Comparison of ENCODE assay signal across 12 cellular contexts in genomic region chr16:49280022-49280741, GRCh38. TPM values are rescaled to one million over a fixed set of nuclear protein-coding genes. Genes with fewer than 3 reads are reported as not detected.
DNase-seq lines count a peak whose midpoint lies in the region; ATAC-seq lines count a peak whose summit lies in the region.
"Had no signal": no experiment of that assay in that cellular context is flagged by ENCODE, and none has a peak within 500 bp of the region (broad histone marks: within the 10 kb centered on the region; RNA-seq: fewer than 3 reads in every experiment).

No MANE protein-coding gene starts in this region.

- H3K18ac ChIP-seq in mesenchymal stem cell (ENCODE audit: low read depth in 1 of 2, low read length in 2 of 2) = no peak overlapping the region

- no peaks in the 10 kb centered on the region for H4K20me1 ChIP-seq in GM23248 (ENCODE audit: insufficient read depth)

- no peak overlapping the region for H3K9ac ChIP-seq in GM23248
- no peak overlapping the region for H3K9ac ChIP-seq in mesenchymal stem cell (ENCODE audit: low read length)
- H3K9ac ChIP-seq: parathyroid adenoma had no signal

- H2BK12ac ChIP-seq in mesenchymal stem cell (ENCODE audit: low read length in 2 of 2) = no peak overlapping the region

- H3K23ac ChIP-seq in mesenchymal stem cell (ENCODE audit: low read length in 2 of 2) = no peak overlapping the region

- peak; percentile 75 for DNase-seq in DMS 273 (lab: John Stamatoyannopoulos, UW; ENCODE audit: unreplicated experiment)
- DNase-seq in DMS 273 treated with DMSO at 0.1 percent for 48 hours (lab: John Stamatoyannopoulos, UW) = no peak
- DNase-seq in GM23248 = peak; percentile 22
- DNase-seq in astrocyte of the hippocampus (ENCODE audit: low read depth, low spot score) = peak; percentile 14
- DNase-seq in AML-193 (lab: John Stamatoyannopoulos, UW) = no peak
- DNase-seq in mesenchymal stem cell = no peak
- DNase-seq: DMS79 had no signal

- H2AFZ ChIP-seq in GM23248 = no peak overlapping the region
- H2AFZ ChIP-seq in mesenchymal stem cell (ENCODE audit: low read depth, low read length) = no peak overlapping the region
- H2AFZ ChIP-seq: parathyroid adenoma had no signal

- H3F3A ChIP-seq in GM23248 (ENCODE audit: insufficient read depth) = no peaks in the 10 kb centered on the region

- H3K9me2 ChIP-seq in GM23248 (ENCODE audit: insufficient read depth) = no peaks in the 10 kb centered on the region

- no peaks in the 10 kb centered on the region for H3K79me1 ChIP-seq in mesenchymal stem cell (replicated peaks; ENCODE audit: low read length, poor library complexity, severe bottlenecking)

- no peak overlapping the region for H3K14ac ChIP-seq in mesenchymal stem cell (ENCODE audit: low read length in 2 of 2)

- H4K8ac ChIP-seq in mesenchymal stem cell (ENCODE audit: low read length) = no peak overlapping the region

- H2BK120ac ChIP-seq in mesenchymal stem cell (ENCODE audit: low read depth, low read length) = no peak overlapping the region

- no peak overlapping the region for H2BK15ac ChIP-seq in mesenchymal stem cell (ENCODE audit: low read depth, poor library complexity, severe bottlenecking)

- 3 to 5% methylated on average over 29 to 41 of the region's 41 CpGs for WGBS in GM23248 (ENCODE audit: low coverage in 1 of 2, low lambda C conversion rate in 2 of 2, missing lambda C conversion rate in 2 of 2), 2 experiments
- WGBS in mesodermal cell (ENCODE audit: insufficient coverage in 2 of 2), 2 experiments = 0% methylated on average over 20 to 23 of the region's 41 CpGs
- 1% methylated on average over 32 of the region's 41 CpGs for WGBS in mesenchymal stem cell

- H3K27ac ChIP-seq in GM23248 = no peak overlapping the region
- no peak overlapping the region for H3K27ac ChIP-seq in mesodermal cell (ENCODE audit: low read depth, low read length, severe bottlenecking)
- H3K27ac ChIP-seq in mesenchymal stem cell (ENCODE audit: low read length, poor library complexity, severe bottlenecking) = no peak overlapping the region
- H3K27ac ChIP-seq: 22Rv1, parathyroid adenoma had no signal

- H3K9me3 ChIP-seq in GM23248 (ENCODE audit: low read depth) (no peaks in the 10 kb centered on the region), mesodermal cell (ENCODE audit: control insufficient read depth, low read length) (no peaks in the 10 kb centered on the region), mesenchymal stem cell (ENCODE audit: control insufficient read depth, low read length) (no peaks in the 10 kb centered on the region)

- no peak overlapping the region for H3K4ac ChIP-seq in mesenchymal stem cell (ENCODE audit: low read depth in 1 of 2, low read length in 2 of 2)

- H2BK5ac ChIP-seq in mesenchymal stem cell (ENCODE audit: low read depth, low read length, poor library complexity, severe bottlenecking) = no peak overlapping the region

- in situ Hi-C loops in GM23248 (cut with MboI) = no loop called here

- H3K4me1 ChIP-seq in GM23248 (ENCODE audit: insufficient read depth) (no peaks in the 10 kb centered on the region), mesodermal cell (ENCODE audit: control insufficient read depth, insufficient read depth, low read length, poor library complexity, severe bottlenecking) (peaks cover 25% of the 10 kb centered on the region), mesenchymal stem cell (ENCODE audit: control insufficient read depth, insufficient read depth, low read depth, low read length) (peaks cover 24% of the 10 kb centered on the region)

- H3K4me2 ChIP-seq in GM23248 (ENCODE audit: unreplicated experiment) (no peak overlapping the region), mesenchymal stem cell (ENCODE audit: low read length, poor library complexity, severe bottlenecking) (no peak overlapping the region)

- no peak overlapping the region for H2AK5ac ChIP-seq in mesenchymal stem cell (ENCODE audit: low read length, severe bottlenecking)

- H4K91ac ChIP-seq in mesenchymal stem cell (ENCODE audit: low read length) = no peak overlapping the region

- no peaks in the 10 kb centered on the region for H3K79me2 ChIP-seq in GM23248 (ENCODE audit: insufficient read depth)
- H3K79me2 ChIP-seq: parathyroid adenoma had no signal

- no peak for ATAC-seq in HG02623 (IDR thresholded peaks at IDR 0.05; ENCODE audit: unreplicated experiment)
- ATAC-seq: left colon had no signal

- H3K36me3 ChIP-seq in GM23248 (ENCODE audit: low read depth) = no peaks in the 10 kb centered on the region
- H3K36me3 ChIP-seq in mesodermal cell (ENCODE audit: control insufficient read depth, insufficient read depth, low read length) = no peaks in the 10 kb centered on the region
- no peaks in the 10 kb centered on the region for H3K36me3 ChIP-seq in mesenchymal stem cell (ENCODE audit: control insufficient read depth in 1 of 2, insufficient read depth in 2 of 2, low read depth in 1 of 2, low read length in 2 of 2)

- peaks cover 85% of the 10 kb centered on the region for H3K27me3 ChIP-seq in GM23248 (replicated peaks; ENCODE audit: insufficient read depth)
- peaks cover 89% of the 10 kb centered on the region in 2 experiments for H3K27me3 ChIP-seq in mesenchymal stem cell (ENCODE audit: control insufficient read depth in 1 of 2, insufficient read depth in 1 of 2, low read length in 2 of 2)

- H3K4me3 ChIP-seq in GM23248 = no peak overlapping the region
- peak overlapping the region; percentile 18 for H3K4me3 ChIP-seq in mesodermal cell (ENCODE audit: extremely low read depth, insufficient read depth, low read length, poor library complexity, severe bottlenecking)
- H3K4me3 ChIP-seq in mesenchymal stem cell (ENCODE audit: insufficient read depth in 1 of 2, low read depth in 1 of 2, low read length in 2 of 2) = no peak overlapping the region

RNA-seq across cellular contexts. Expression of gene CBLN1, which starts 1.5 kb away (rescaled TPM):
- not detected in 2 replicates for total RNA-seq in GM23248 (2014; rRNA removed; shearing (Covaris generic))
- polyA plus RNA-seq in GM23248 (2016; fragmentation: Nextera tagmentation; extraction: Ambion mirVana) = not detected in 2 replicates
- 6.6 TPM for polyA plus RNA-seq in mesodermal cell (2013, experiment 1 of 2)
- polyA plus RNA-seq in mesodermal cell (2013, experiment 2 of 2) = 7.4 TPM
- not detected for polyA plus RNA-seq in mesenchymal stem cell (2013, experiment 1 of 2)
- polyA plus RNA-seq in mesenchymal stem cell (2013, experiment 2 of 2) = not detected

Comparison
In these comparisons a context has a peak if more than half of its experiments do, and no peak if none do; other contexts are left out.
1. DNase-seq: peak in DMS 273 (single experiment), GM23248 (single experiment) and astrocyte of the hippocampus (single experiment); none in DMS 273 treated with DMSO at 0.1 percent for 48 hours (single experiment), AML-193 (0 of 2) and mesenchymal stem cell (single experiment).